8 cellular contexts compared by ENCODE assay signal in genomic region chr7:135662373-135663114, GRCh38. TPM values are rescaled to one million over a fixed set of nuclear protein-coding genes. Genes with fewer than 3 reads are reported as not detected.
DNase-seq lines count a peak whose midpoint lies in the region; ATAC-seq, FAIRE-seq and TF ChIP-seq lines count a peak whose summit lies in the region.

TSS of gene STMP1 (plus strand) at chr7:135662514.

- ATAC-seq in HG02798 (IDR thresholded peaks at IDR 0.05; ENCODE audit: poor library complexity, unreplicated experiment), result peak; percentile 93

- H3K9me3 ChIP-seq in adipocyte (ENCODE audit: control insufficient read depth, low read length) (no peaks in the 10 kb centered on the region), cardiac muscle cell (ENCODE audit: low read depth) (no peaks in the 10 kb centered on the region), trophoblast cell (ENCODE audit: insufficient read depth, low read depth, low read length) (no peaks in the 10 kb centered on the region), tibial nerve (no peaks in the 10 kb centered on the region)

- H4K91ac ChIP-seq in trophoblast cell (ENCODE audit: low read depth, low read length), result peak within 1 kb of the TSS; percentile 97

- TF ChIP-seq CTCF in cardiac muscle cell (IDR thresholded peaks at IDR 0.05; ENCODE audit: low read depth, low read length) (peak; percentile 73), tibial nerve (IDR thresholded peaks at IDR 0.05) (peak in 2 of 5 experiments; percentile 78 to 93)

- H3K36me3 ChIP-seq in adipocyte (ENCODE audit: control insufficient read depth, insufficient read depth, low read length, severe bottlenecking) (no peaks in the 10 kb centered on the region), cardiac muscle cell (no peaks in the 10 kb centered on the region), trophoblast cell (ENCODE audit: control insufficient read depth in 1 of 2, insufficient read depth in 2 of 2, low read length in 2 of 2) (no peaks in the 10 kb centered on the region), tibial nerve (peaks cover 0 to 8% (median 0%) of the 10 kb centered on the region in 3 donors)

- H3K27me3 ChIP-seq in adipocyte (replicated peaks; ENCODE audit: control insufficient read depth, insufficient read depth, low read length) (no peaks in the 10 kb centered on the region), cardiac muscle cell (no peaks in the 10 kb centered on the region), trophoblast cell (ENCODE audit: insufficient read depth, low read length) (no peaks in the 10 kb centered on the region), tibial nerve (no peaks in the 10 kb centered on the region)

- H3K4me1 ChIP-seq in adipocyte (ENCODE audit: control insufficient read depth, insufficient read depth, low read length) (peaks cover 36% of the 10 kb centered on the region), cardiac muscle cell (ENCODE audit: low read depth) (peaks cover 12% of the 10 kb centered on the region), trophoblast cell (ENCODE audit: control insufficient read depth in 1 of 2, insufficient read depth in 2 of 2, low read length in 2 of 2) (peaks cover 5 to 8% of the 10 kb centered on the region in 2 experiments), tibial nerve (peaks cover 0 to 49% (median 14%) of the 10 kb centered on the region in 4 donors)

- TF ChIP-seq POLR2A in GM12892 (IDR thresholded peaks at IDR 0.05; ENCODE audit: low read depth, low read length), result peak; percentile 88
- TF ChIP-seq POLR2A in tibial nerve (IDR thresholded peaks at IDR 0.05), result peak; percentile 89 to 91

- H4K8ac ChIP-seq in trophoblast cell (ENCODE audit: low read depth, low read length), result peak within 1 kb of the TSS; percentile 98

- H3K79me2 ChIP-seq in trophoblast cell (ENCODE audit: control insufficient read depth, insufficient read depth, low read length, poor library complexity), result peaks cover 11% of the 10 kb centered on the region

- H3K23ac ChIP-seq in trophoblast cell (ENCODE audit: low read length), result no peak within 1 kb of the TSS

- peak within 1 kb of the TSS; percentile 85 for H4K12ac ChIP-seq in trophoblast cell (ENCODE audit: low read depth, low read length)

- H3K79me1 ChIP-seq in trophoblast cell (ENCODE audit: low read length), result peaks cover 9% of the 10 kb centered on the region

- H2AFZ ChIP-seq in trophoblast cell (ENCODE audit: insufficient read depth, low read length, poor library complexity), result peak within 1 kb of the TSS; percentile 80

- peak within 1 kb of the TSS; percentile 97 for H3K9ac ChIP-seq in adipocyte (ENCODE audit: low read length)
- peak within 1 kb of the TSS; percentile 96 for H3K9ac ChIP-seq in trophoblast cell (ENCODE audit: low read length)

- peak within 1 kb of the TSS; percentile 85 for H3K27ac ChIP-seq in cardiac muscle cell
- H3K27ac ChIP-seq in trophoblast cell (ENCODE audit: low read depth, low read length), result peak within 1 kb of the TSS; percentile 88
- peak within 1 kb of the TSS; percentile 80 to 95 (median 93) for H3K27ac ChIP-seq in tibial nerve

- peak within 1 kb of the TSS; percentile 94 for H2BK120ac ChIP-seq in trophoblast cell (ENCODE audit: insufficient read depth, low read length, poor library complexity)

- DNase-seq in GM12892 (ENCODE audit: insufficient read length) (peak; percentile 90), NCI-H1417 treated with DMSO at 0.1 percent for 48 hours (lab: John Stamatoyannopoulos, UW) (peak; percentile 83), T follicular helper cell (ENCODE audit: low read depth) (peak; percentile 94), adipocyte (ENCODE audit: low read depth) (peak; percentile 99), cardiac muscle cell (ENCODE audit: low read depth in 1 of 2, low spot score in 1 of 2) (peak; percentile 97 to 98), trophoblast cell (peak; percentile 95 to 98), tibial nerve (ENCODE audit: low spot score in 2 of 2) (peak; percentile 95 to 96)

- H3K18ac ChIP-seq in trophoblast cell (ENCODE audit: low read length), result peak within 1 kb of the TSS; percentile 98

- peak within 1 kb of the TSS; percentile 98 for H3K14ac ChIP-seq in trophoblast cell (ENCODE audit: low read length)

- FAIRE-seq in GM12892 (lab: Jason Lieb, UNC), result peak; percentile 93

- H3K4me2 ChIP-seq in trophoblast cell (ENCODE audit: low read length), result peak within 1 kb of the TSS; percentile 92

- TF ChIP-seq EP300 in tibial nerve (IDR thresholded peaks at IDR 0.05), result peak; percentile 86 to 96

- peak within 1 kb of the TSS; percentile 82 for H2AK5ac ChIP-seq in trophoblast cell (ENCODE audit: low read length)

- no CpG with 5 or more reads among the region's 60 CpGs for WGBS in trophoblast cell (ENCODE audit: extremely low coverage, insufficient coverage, insufficient read length)
- 1 to 2% methylated on average over 31 to 32 of the region's 60 CpGs for WGBS in tibial nerve, 2 donors

- peak within 1 kb of the TSS; percentile 97 for H3K4ac ChIP-seq in trophoblast cell (ENCODE audit: low read depth, low read length)

- H2BK5ac ChIP-seq in trophoblast cell (ENCODE audit: low read depth, low read length, poor library complexity), result peak within 1 kb of the TSS; percentile 95

- H2BK12ac ChIP-seq in trophoblast cell (ENCODE audit: low read length), result peak within 1 kb of the TSS; percentile 25

- H3K4me3 ChIP-seq in adipocyte (ENCODE audit: low read length) (peak within 1 kb of the TSS; percentile 93), cardiac muscle cell (peak within 1 kb of the TSS; percentile 97), trophoblast cell (ENCODE audit: low read depth, low read length) (peak within 1 kb of the TSS; percentile 98), tibial nerve (peak within 1 kb of the TSS; percentile 62 to 95 (median 81))

RNA-seq across cellular contexts. Expression of gene STMP1, which starts in this region (rescaled TPM):
- 28.9 TPM for polyA plus RNA-seq in GM12892 (2012; ENCODE audit: missing spikeins)
- total RNA-seq in cardiac muscle cell, result 11.6 and 17.7 TPM in 2 replicates
- polyA plus RNA-seq in cardiac muscle cell, result 75.7 and 91.1 TPM in 2 replicates
- polyA plus RNA-seq in trophoblast cell (2013), result 41.4 and 42.5 TPM in 2 replicates
- total RNA-seq in tibial nerve, result 10 to 100 TPM; 17.1 to 23.9 (median 23.3) TPM

Comparison
In these comparisons a context has a peak if more than half of its experiments do, and no peak if none do; other contexts are left out.
1. Peak in every context shown above with its lines: DNase-seq, ATAC-seq, H3K4me3 ChIP-seq and H3K27ac ChIP-seq.